ENCODE assay signal across 30 cellular contexts in the genomic region with DNA sequence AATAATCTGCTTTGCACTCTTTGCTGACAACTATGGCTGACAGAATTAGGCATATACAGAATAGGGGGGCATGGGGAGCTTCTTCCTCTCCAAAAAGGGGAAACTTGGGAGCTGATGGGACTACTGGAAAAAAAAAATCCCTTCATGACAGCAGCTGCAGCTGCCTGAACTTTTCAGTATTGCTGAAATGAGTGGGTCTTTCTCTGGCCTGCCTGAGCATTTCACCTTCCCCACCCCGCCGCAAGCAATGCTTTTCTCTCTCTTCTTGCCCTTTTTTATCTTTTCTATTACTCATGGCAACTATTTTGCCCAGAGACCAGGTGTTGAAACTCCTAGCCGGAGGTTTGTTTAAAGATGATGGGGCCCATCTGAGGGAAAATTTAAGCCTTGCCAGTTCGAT.
"Had no signal": no experiment of that assay in that cellular context is flagged by ENCODE, and none has a peak within 500 bp of the region (broad histone marks: within the 10 kb centered on the region; RNA-seq: fewer than 3 reads in every experiment).

No MANE protein-coding gene starts in this region.

- ATAC-seq: PC-3, SK-N-SH treated with all-trans-retinoic acid at 6 μM for 48 hours, T-cell had no signal

- H3K4me3 ChIP-seq: MG63, Peyer's patch, SK-N-MC had no signal

- H3K9me3 ChIP-seq: MG63, Peyer's patch had no signal

- DNase-seq: Kasumi-1, MG63, NCI-H1048, NCI-H1092 treated with DMSO at 0.1 percent for 48 hours, NCI-H1105 treated with DMSO at 0.1 percent for 48 hours, NCI-H1417, NCI-H1436, NCI-H146, NCI-H1694, NCI-H187, NCI-H1930, NCI-H2029 treated with DMSO at 0.1 percent for 48 hours, NCI-H2081 treated with DMSO at 0.1 percent for 48 hours, NCI-H2107, NCI-H2171, NCI-H226, NCI-H510A, NCI-H524, NCI-H526, NCI-H69, NCI-H748 treated with DMSO at 0.1 percent for 48 hours, NCI-H82, PC-3, Peyer's patch, Right ventricle myocardium superior, RPMI8226, SHP77 treated with DMSO at 0.1 percent for 48 hours, T-cell had no signal

- H3K4me1 ChIP-seq: Peyer's patch had no signal

- H3K27ac ChIP-seq: Peyer's patch, SK-N-MC had no signal

- H3K36me3 ChIP-seq: MG63, Peyer's patch had no signal

- H3K27me3 ChIP-seq: MG63, Peyer's patch had no signal
